In the genomic region with DNA sequence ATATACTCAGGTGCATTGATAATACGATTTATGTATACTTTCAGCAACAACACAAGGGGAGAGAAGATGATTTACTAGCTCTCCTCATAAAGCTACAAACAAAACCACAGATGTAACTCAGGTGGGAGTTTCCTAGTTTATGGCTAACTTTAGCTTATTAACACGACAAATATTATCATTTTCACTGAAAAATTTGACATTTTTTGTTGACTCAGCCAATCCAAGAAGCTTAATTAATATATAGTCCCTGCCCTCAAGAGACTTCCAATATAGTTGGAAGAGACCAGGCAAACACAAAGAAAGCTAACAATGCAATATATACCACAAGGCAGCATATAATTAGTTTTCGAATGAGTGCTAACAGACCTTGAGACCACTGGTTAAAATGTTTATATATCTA, we compare ENCODE assay signal across 8 cellular contexts. TPM values are rescaled to one million over a fixed set of nuclear protein-coding genes. Genes with fewer than 3 reads are reported as not detected.
DNase-seq lines count a peak whose midpoint lies in the region; ATAC-seq and TF ChIP-seq lines count a peak whose summit lies in the region.

No MANE protein-coding gene starts in this region.

- H3K4me3 ChIP-seq in cardiac muscle cell (peak overlapping the region; percentile 91), adipocyte (ENCODE audit: low read length) (peak overlapping the region; percentile 92), liver (ENCODE audit: low read depth in 1 of 3, low read length in 3 of 3) (peak overlapping the region; percentile 66 to 100 (median 99))

- H3K4me1 Mint-ChIP-seq in type B pancreatic cell (ENCODE audit: unreplicated experiment) = peaks cover 15% of the 10 kb centered on the region

- H3K36me3 Mint-ChIP-seq in type B pancreatic cell = peaks cover 18% of the 10 kb centered on the region

- H3K9me3 ChIP-seq in cardiac muscle cell (ENCODE audit: low read depth) (no peaks in the 10 kb centered on the region), adipocyte (ENCODE audit: control insufficient read depth, low read length) (no peaks in the 10 kb centered on the region), liver (ENCODE audit: control insufficient read depth in 4 of 4, low read length in 3 of 4) (no peaks in the 10 kb centered on the region)

- peaks cover 6% of the 10 kb centered on the region for H3K36me3 ChIP-seq in cardiac muscle cell
- H3K36me3 ChIP-seq in adipocyte (ENCODE audit: control insufficient read depth, insufficient read depth, low read length, severe bottlenecking) = peaks cover 9% of the 10 kb centered on the region
- H3K36me3 ChIP-seq in liver (ENCODE audit: control insufficient read depth in 4 of 4, insufficient read depth in 3 of 4, low read depth in 1 of 4, low read length in 3 of 4) = peaks cover 0 to 6% (median 2%) of the 10 kb centered on the region in 4 donors

- TF ChIP-seq CTCF in cardiac muscle cell (IDR thresholded peaks at IDR 0.05; ENCODE audit: low read depth, low read length) (no peak), liver (IDR thresholded peaks at IDR 0.05; ENCODE audit: low read depth, low read length, missing input control) (no peak), type B pancreatic cell (conservative IDR thresholded peaks at IDR 0.05) (no peak)

- H3K9me3 Mint-ChIP-seq in type B pancreatic cell = no peaks in the 10 kb centered on the region

- H3K27ac Mint-ChIP-seq in type B pancreatic cell = peak overlapping the region; percentile 64

- peak overlapping the region; percentile 99 for H3K4me3 Mint-ChIP-seq in type B pancreatic cell

- peak overlapping the region; percentile 76 for H3K27ac ChIP-seq in cardiac muscle cell
- H3K27ac ChIP-seq in liver (ENCODE audit: low read depth in 1 of 2, low read length in 2 of 2) = no peak overlapping the region

- no peak for DNase-seq in cardiac muscle cell (ENCODE audit: low read depth in 1 of 2, low spot score in 1 of 2)
- DNase-seq in left ventricle myocardium superior = no peak
- no peak for DNase-seq in adipocyte (ENCODE audit: low read depth)
- no peak for DNase-seq in type B pancreatic cell (ENCODE audit: extremely low spot score, unreplicated experiment)
- no peak for DNase-seq in NCI-H2107 treated with DMSO at 0.1 percent for 48 hours (lab: John Stamatoyannopoulos, UW; ENCODE audit: unreplicated experiment)

- no peaks in the 10 kb centered on the region for H3K27me3 ChIP-seq in cardiac muscle cell
- no peaks in the 10 kb centered on the region for H3K27me3 ChIP-seq in adipocyte (replicated peaks; ENCODE audit: control insufficient read depth, insufficient read depth, low read length)
- H3K27me3 ChIP-seq in liver (ENCODE audit: control insufficient read depth in 4 of 4, insufficient read depth in 4 of 4, low read length in 3 of 4) = no peaks in the 10 kb centered on the region

- intact Hi-C loops in left ventricle myocardium superior (cut with micrococcal nuclease) = no loop called here

- ATAC-seq in left ventricle myocardium superior (no peak), GM21447 (IDR thresholded peaks at IDR 0.05; ENCODE audit: unreplicated experiment) (no peak), HG02610 (IDR thresholded peaks at IDR 0.05; ENCODE audit: unreplicated experiment) (no peak)

- TF ChIP-seq RAD21 in liver (IDR thresholded peaks at IDR 0.05) = no peak

- H3K9ac ChIP-seq in adipocyte (ENCODE audit: low read length) = peak overlapping the region; percentile 97
- H3K9ac ChIP-seq in liver (ENCODE audit: low read depth in 1 of 2, low read length in 2 of 2) = peak overlapping the region; percentile 89 to 92

- H3K4me1 ChIP-seq in cardiac muscle cell (ENCODE audit: low read depth) (peaks cover 9% of the 10 kb centered on the region), adipocyte (ENCODE audit: control insufficient read depth, insufficient read depth, low read length) (peaks cover 20% of the 10 kb centered on the region), liver (ENCODE audit: control insufficient read depth in 4 of 4, insufficient read depth in 4 of 4, low read length in 3 of 4) (peaks cover 4 to 14% (median 11%) of the 10 kb centered on the region in 4 donors)

- 22% methylated on average over 3 of the region's 3 CpGs for WGBS in liver

- H3K27me3 Mint-ChIP-seq in type B pancreatic cell = no peaks in the 10 kb centered on the region

TF ChIP-seq in liver, 16 proteins besides CTCF, POLR2A, EP300 and RAD21:
- no peak for TF ChIP-seq TAF1 (conservative IDR thresholded peaks at IDR 0.05)
- TF ChIP-seq ATF3 (IDR thresholded peaks at IDR 0.05) = no peak
- TF ChIP-seq, protein P1, sequence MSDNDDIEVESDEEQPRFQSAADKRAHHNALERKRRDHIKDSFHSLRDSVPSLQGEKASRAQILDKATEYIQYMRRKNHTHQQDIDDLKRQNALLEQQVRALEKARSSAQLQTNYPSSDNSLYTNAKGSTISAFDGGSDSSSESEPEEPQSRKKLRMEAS (IDR thresholded peaks at IDR 0.05) = no peak
- no peak for TF ChIP-seq HNF4A (conservative IDR thresholded peaks at IDR 0.05)
- TF ChIP-seq NR2F2 (IDR thresholded peaks at IDR 0.05) = no peak
- no peak for TF ChIP-seq REST (IDR thresholded peaks at IDR 0.05)
- TF ChIP-seq, protein P2, sequence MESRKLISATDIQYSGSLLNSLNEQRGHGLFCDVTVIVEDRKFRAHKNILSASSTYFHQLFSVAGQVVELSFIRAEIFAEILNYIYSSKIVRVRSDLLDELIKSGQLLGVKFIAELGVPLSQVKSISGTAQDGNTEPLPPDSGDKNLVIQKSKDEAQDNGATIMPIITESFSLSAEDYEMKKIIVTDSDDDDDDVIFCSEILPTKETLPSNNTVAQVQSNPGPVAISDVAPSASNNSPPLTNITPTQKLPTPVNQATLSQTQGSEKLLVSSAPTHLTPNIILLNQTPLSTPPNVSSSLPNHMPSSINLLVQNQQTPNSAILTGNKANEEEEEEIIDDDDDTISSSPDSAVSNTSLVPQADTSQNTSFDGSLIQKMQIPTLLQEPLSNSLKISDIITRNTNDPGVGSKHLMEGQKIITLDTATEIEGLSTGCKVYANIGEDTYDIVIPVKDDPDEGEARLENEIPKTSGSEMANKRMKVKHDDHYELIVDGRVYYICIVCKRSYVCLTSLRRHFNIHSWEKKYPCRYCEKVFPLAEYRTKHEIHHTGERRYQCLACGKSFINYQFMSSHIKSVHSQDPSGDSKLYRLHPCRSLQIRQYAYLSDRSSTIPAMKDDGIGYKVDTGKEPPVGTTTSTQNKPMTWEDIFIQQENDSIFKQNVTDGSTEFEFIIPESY (IDR thresholded peaks at IDR 0.05) = no peak
- TF ChIP-seq RXRA (IDR thresholded peaks at IDR 0.05) = no peak
- no peak for TF ChIP-seq FOXA1 (IDR thresholded peaks at IDR 0.05)
- no peak for TF ChIP-seq HNF4G (IDR thresholded peaks at IDR 0.05)
- TF ChIP-seq YY1 (IDR thresholded peaks at IDR 0.05) = no peak
- TF ChIP-seq EGR1 (IDR thresholded peaks at IDR 0.05; ENCODE audit: low read depth in 2 of 2) = no peak
- no peak for TF ChIP-seq FOXA2 (IDR thresholded peaks at IDR 0.05)
- no peak for TF ChIP-seq SP1 (IDR thresholded peaks at IDR 0.05)
- no peak for TF ChIP-seq JUND (IDR thresholded peaks at IDR 0.05)
- no peak for TF ChIP-seq GABPA (IDR thresholded peaks at IDR 0.05 in 1 of 2, conservative IDR thresholded peaks at IDR 0.05 in 1 of 2)
TF ChIP-seq in liver: peak in this region for 0.

RNA-seq across cellular contexts. Expression of gene WDR12, which starts 0.8 kb away (rescaled TPM):
- 24.0 and 37.4 TPM in 2 replicates for total RNA-seq in cardiac muscle cell
- polyA plus RNA-seq in cardiac muscle cell = 76.3 and 103 TPM in 2 replicates
- 64.4 TPM for total RNA-seq in left ventricle myocardium superior
- 10 to 100 TPM; 14.6 to 22.3 TPM for total RNA-seq in liver
- polyA plus RNA-seq in liver = 10 to 100 TPM in 1 of 2 donors, 1 to 10 TPM in 1; 6.6 to 26.1 TPM
- 69.4 and 74.0 TPM in 2 replicates for total RNA-seq in type B pancreatic cell (ENCODE audit: low replicate concordance)

RNA-seq across cellular contexts. Expression of gene CARF, which starts 1.4 kb away (rescaled TPM):
- total RNA-seq in cardiac muscle cell (12.6 and 16.2 TPM in 2 replicates), left ventricle myocardium superior (5.3 TPM), liver (1 to 10 TPM; 3.6 to 4.3 TPM), type B pancreatic cell (ENCODE audit: low replicate concordance) (6.7 and 11.0 TPM in 2 replicates)
- polyA plus RNA-seq in cardiac muscle cell (8.6 and 16.2 TPM in 2 replicates), liver (1 to 10 TPM in 1 of 2 donors, under 1 TPM in 1; 0.98 to 2.2 TPM)

RNA-seq across cellular contexts. Expression of gene ICA1L, which starts 39.1 kb away (rescaled TPM):
- total RNA-seq in cardiac muscle cell = 8.6 and 17.3 TPM in 2 replicates
- 8.3 and 8.5 TPM in 2 replicates for polyA plus RNA-seq in cardiac muscle cell
- 6.9 TPM for total RNA-seq in left ventricle myocardium superior
- 1 to 10 TPM in 1 of 2 donors, under 1 TPM in 1; 0.92 to 1.7 TPM for total RNA-seq in liver
- polyA plus RNA-seq in liver = under 1 TPM; 0.15 to 0.65 TPM
- 4.5 and 11.5 TPM in 2 replicates for total RNA-seq in type B pancreatic cell (ENCODE audit: low replicate concordance)
